10 cellular contexts compared by ENCODE assay signal in the genomic region with DNA sequence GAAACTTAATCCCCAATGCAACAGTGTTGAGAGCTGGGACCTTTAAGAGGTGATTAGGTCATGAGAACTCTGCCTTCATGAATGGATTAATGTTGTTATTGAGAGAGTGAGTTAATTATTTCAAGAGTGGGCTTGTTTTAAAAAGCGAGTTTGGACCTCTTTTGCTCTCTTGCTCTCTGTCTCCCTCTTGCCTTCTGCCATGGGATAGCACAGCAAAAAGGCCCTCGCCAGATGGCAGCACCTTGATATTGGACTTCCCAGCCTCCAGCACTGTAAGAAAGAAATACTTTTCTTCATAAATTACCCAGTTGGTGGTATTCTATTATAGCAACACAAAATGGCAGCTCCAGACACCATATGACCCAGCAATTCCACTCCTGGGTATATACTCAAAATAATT. TPM values are rescaled to one million over a fixed set of nuclear protein-coding genes. Genes with fewer than 3 reads are reported as not detected.
DNase-seq lines count a peak whose midpoint lies in the region; ATAC-seq, FAIRE-seq and TF ChIP-seq lines count a peak whose summit lies in the region.
"Had no signal": no experiment of that assay in that cellular context is flagged by ENCODE, and none has a peak within 500 bp of the region (broad histone marks: within the 10 kb centered on the region; RNA-seq: fewer than 3 reads in every experiment).

No MANE protein-coding gene starts in this region.

- 56% methylated on average over 2 of the region's 2 CpGs for WGBS in prostate gland

- peak; percentile 70 for TF ChIP-seq CTCF in AG09309 (IDR thresholded peaks at IDR 0.05; ENCODE audit: control insufficient read depth, insufficient read depth, low read depth, low read length, missing control alignments)
- peak; percentile 75 for TF ChIP-seq CTCF in GM13977 (IDR thresholded peaks at IDR 0.05; ENCODE audit: extremely low read depth, insufficient read depth, missing control alignments)
- TF ChIP-seq CTCF in RWPE2 (IDR thresholded peaks at IDR 0.05; ENCODE audit: poor library complexity, severe bottlenecking) = peak; percentile 22
- peak; percentile 28 to 49 for TF ChIP-seq CTCF in endothelial cell of umbilical vein (IDR thresholded peaks at IDR 0.05; ENCODE audit: extremely low read depth in 1 of 2, insufficient read depth in 1 of 2, low read depth in 1 of 2, low read length in 2 of 2)
- TF ChIP-seq CTCF in prostate gland (IDR thresholded peaks at IDR 0.05) = peak in 1 of 4 experiments; percentile 17

- TF ChIP-seq POLR2A in endothelial cell of umbilical vein (IDR thresholded peaks at IDR 0.05; ENCODE audit: low read depth, low read length) = no peak
- no peak for TF ChIP-seq POLR2A in prostate gland (IDR thresholded peaks at IDR 0.05)

- POLR2A ChIA-PET in endothelial cell of umbilical vein (lab: Charles Lee) = no interaction called here

- dilution Hi-C loops in endothelial cell of umbilical vein (cut with MboI; ENCODE audit: extremely low pct_ligation_motif_present, low sequenced_read_pairs) = no loop called here

- H3K9me1 ChIP-seq in endothelial cell of umbilical vein (replicated peaks; ENCODE audit: control insufficient read depth, extremely low read depth, insufficient read depth, low read length) = no peaks in the 10 kb centered on the region

- intact Hi-C loops in endothelial cell of umbilical vein (cut with micrococcal nuclease) (no loop called here), prostate gland (cut with DNase I) (no loop called here)

- ATAC-seq in RWPE2 (ENCODE audit: low read depth) (no peak), HG03442 (IDR thresholded peaks at IDR 0.05; ENCODE audit: unreplicated experiment) (no peak)

- H2AFZ ChIP-seq in endothelial cell of umbilical vein (ENCODE audit: low read depth, low read length) = no peak overlapping the region

- H3K4me3 ChIP-seq in AG09309 (ENCODE audit: control insufficient read depth, low read depth, low read length) = no peak overlapping the region
- no peak overlapping the region for H3K4me3 ChIP-seq in RWPE2 (ENCODE audit: severe bottlenecking)
- no peak overlapping the region for H3K4me3 ChIP-seq in endothelial cell of umbilical vein (replicated peaks in 1 of 3; ENCODE audit: insufficient read depth in 1 of 3, low read depth in 1 of 3, low read length in 3 of 3)
- H3K4me3 ChIP-seq in prostate gland = no peak overlapping the region

- DNase-seq in AG09309 (ENCODE audit: low read depth) = no peak
- no peak for DNase-seq in GM13977 (ENCODE audit: low spot score)
- DNase-seq in RWPE2 (ENCODE audit: low spot score) = no peak
- peak; percentile 25 for DNase-seq in endothelial cell of umbilical vein (ENCODE audit: low read depth, low spot score)
- DNase-seq in NCI-H1417 treated with DMSO at 0.1 percent for 48 hours (lab: John Stamatoyannopoulos, UW) = no peak
- no peak for DNase-seq in occipital lobe (lab: John Stamatoyannopoulos, UW)
- no peak for DNase-seq in prostate gland (ENCODE audit: low spot score)
- DNase-seq: GOT3 had no signal

- in situ Hi-C loops in GM13977 (cut with MboI; ENCODE audit: low pct_unique_long_range_greater_than_20kb, low sequenced_read_pairs, unreplicated experiment) = no loop called here

- no peaks in the 10 kb centered on the region for H3K79me2 ChIP-seq in endothelial cell of umbilical vein (ENCODE audit: control insufficient read depth, insufficient read depth, low read length)

- H3K36me3 ChIP-seq in RWPE2 (ENCODE audit: low read depth) (no peaks in the 10 kb centered on the region), endothelial cell of umbilical vein (ENCODE audit: control insufficient read depth in 2 of 2, extremely low read depth in 1 of 2, insufficient read depth in 2 of 2, low read length in 2 of 2) (no peaks in the 10 kb centered on the region), prostate gland (no peaks in the 10 kb centered on the region)

- H3K27ac ChIP-seq in RWPE2 (ENCODE audit: poor library complexity, severe bottlenecking) = no peak overlapping the region
- no peak overlapping the region for H3K27ac ChIP-seq in endothelial cell of umbilical vein (ENCODE audit: insufficient read depth, low read depth, low read length)
- no peak overlapping the region for H3K27ac ChIP-seq in prostate gland

- H3K27me3 ChIP-seq in RWPE2 (ENCODE audit: insufficient read depth, poor library complexity, severe bottlenecking) (no peaks in the 10 kb centered on the region), endothelial cell of umbilical vein (ENCODE audit: control insufficient read depth in 2 of 2, insufficient read depth in 2 of 2, low read length in 2 of 2) (no peaks in the 10 kb centered on the region), prostate gland (replicated peaks; ENCODE audit: insufficient read depth) (no peaks in the 10 kb centered on the region)

- H3K9me3 ChIP-seq in RWPE2 (ENCODE audit: severe bottlenecking) (no peaks in the 10 kb centered on the region), endothelial cell of umbilical vein (replicated peaks; ENCODE audit: control insufficient read depth, insufficient read depth, low read length) (no peaks in the 10 kb centered on the region), prostate gland (no peaks in the 10 kb centered on the region)

- CTCF ChIA-PET in endothelial cell of umbilical vein (lab: Charles Lee) = interaction anchor here (0.7 to 2.0 kb wide), 2 partner anchors 9 to 30 kb away, joined by 4 to 12 read pairs; no protein-coding TSS in a partner anchor

- no peak overlapping the region for H3K9ac ChIP-seq in endothelial cell of umbilical vein (replicated peaks; ENCODE audit: extremely low read depth, insufficient read depth, low read length)

- no peaks in the 10 kb centered on the region for H4K20me1 ChIP-seq in endothelial cell of umbilical vein (replicated peaks; ENCODE audit: control insufficient read depth, extremely low read depth, insufficient read depth, low read length)

- H3K4me1 ChIP-seq in RWPE2 (ENCODE audit: insufficient read depth, poor library complexity, severe bottlenecking) (no peaks in the 10 kb centered on the region), endothelial cell of umbilical vein (ENCODE audit: control insufficient read depth, extremely low read depth, insufficient read depth, low read length) (no peaks in the 10 kb centered on the region), prostate gland (replicated peaks) (no peaks in the 10 kb centered on the region)

- H3K4me2 ChIP-seq in endothelial cell of umbilical vein (ENCODE audit: insufficient read depth, low read length) = no peak overlapping the region

- peak; percentile 50 for FAIRE-seq in endothelial cell of umbilical vein (lab: Jason Lieb, UNC)

- no TSS peak for BruUV-seq in endothelial cell of umbilical vein (replicated peaks; lab: Mats Ljungman, UMichigan)

TF ChIP-seq in endothelial cell of umbilical vein, 7 proteins besides CTCF, POLR2A, EP300 and RAD21:
- TF ChIP-seq MYC (IDR thresholded peaks at IDR 0.05; ENCODE audit: low read depth, low read length) (no peak), JUN (IDR thresholded peaks at IDR 0.05; ENCODE audit: borderline replicate concordance, insufficient read depth, insufficient read length, low read depth) (no peak), EZH2 (IDR thresholded peaks at IDR 0.05; ENCODE audit: borderline replicate concordance, low read depth, low read length, severe bottlenecking) (no peak), FOS (IDR thresholded peaks at IDR 0.05; ENCODE audit: borderline replicate concordance, insufficient read depth, low read length) (no peak), GATA2 (IDR thresholded peaks at IDR 0.05; ENCODE audit: insufficient read depth, insufficient read length, low read depth, low read length) (no peak), POLR2AphosphoS5 (IDR thresholded peaks at IDR 0.05; ENCODE audit: insufficient read depth, low read depth, low read length) (no peak)
- TF ChIP-seq, protein P1, sequence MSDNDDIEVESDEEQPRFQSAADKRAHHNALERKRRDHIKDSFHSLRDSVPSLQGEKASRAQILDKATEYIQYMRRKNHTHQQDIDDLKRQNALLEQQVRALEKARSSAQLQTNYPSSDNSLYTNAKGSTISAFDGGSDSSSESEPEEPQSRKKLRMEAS (IDR thresholded peaks at IDR 0.05; ENCODE audit: insufficient read depth, insufficient read length) = no peak
TF ChIP-seq in endothelial cell of umbilical vein: peak in this region for 0.

RNA-seq across cellular contexts. Expression of a gene that starts 7.0 kb away (rescaled TPM):
- total RNA-seq in endothelial cell of umbilical vein = 84.6 and 90.8 TPM in 2 replicates
- 95.7 and 95.9 TPM in 2 replicates for polyA plus RNA-seq in endothelial cell of umbilical vein
- 118 and 119 TPM in 2 replicates for polyA plus RNA-seq in endothelial cell of umbilical vein (2011; cell fraction: cytosol; rRNA removed)
- 66.8 and 68.7 TPM in 2 replicates for polyA plus RNA-seq in endothelial cell of umbilical vein (2011; cell fraction: nucleus; rRNA removed)
- 182 and 201 TPM in 2 replicates for polyA plus RNA-seq in endothelial cell of umbilical vein (2012)
- polyA minus RNA-seq in endothelial cell of umbilical vein = 120 and 143 TPM in 2 replicates
- 67.0 TPM for polyA minus RNA-seq in endothelial cell of umbilical vein (2011; cell fraction: cytosol; rRNA and poly(A)+ RNA removed)
- polyA minus RNA-seq in endothelial cell of umbilical vein (2011; cell fraction: nucleus; rRNA and poly(A)+ RNA removed) = 29.5 and 44.1 TPM in 2 replicates
- 95.1 TPM for total RNA-seq in occipital lobe
- total RNA-seq in prostate gland = 100 to 1,000 TPM in 1 of 2 donors, 10 to 100 TPM in 1; 84.1 to 118 TPM

RNA-seq across cellular contexts. Expression of a gene that starts 49.5 kb away (rescaled TPM):
- not detected in 2 replicates for total RNA-seq in endothelial cell of umbilical vein
- polyA plus RNA-seq in endothelial cell of umbilical vein = 0.19 TPM in 1 of 2 replicates, not detected in the other
- not detected in 2 replicates for polyA plus RNA-seq in endothelial cell of umbilical vein (2011; cell fraction: cytosol; rRNA removed)
- not detected in 2 replicates for polyA plus RNA-seq in endothelial cell of umbilical vein (2011; cell fraction: nucleus; rRNA removed)
- polyA plus RNA-seq in endothelial cell of umbilical vein (2012) = not detected in 2 replicates
- polyA minus RNA-seq in endothelial cell of umbilical vein = not detected in 2 replicates
- not detected for polyA minus RNA-seq in endothelial cell of umbilical vein (2011; cell fraction: cytosol; rRNA and poly(A)+ RNA removed)
- polyA minus RNA-seq in endothelial cell of umbilical vein (2011; cell fraction: nucleus; rRNA and poly(A)+ RNA removed) = not detected in 2 replicates
- total RNA-seq in occipital lobe = not detected
- total RNA-seq in prostate gland = 1 to 10 TPM in 1 of 2 donors, not detected in 1; 2.6 TPM
- polyA plus RNA-seq: adipose tissue had no signal
